Comparison of ENCODE assay signal across 23 cellular contexts in genomic region chr10:72912715-72913114, GRCh38. TPM values are rescaled to one million over a fixed set of nuclear protein-coding genes. Genes with fewer than 3 reads are reported as not detected.
DNase-seq lines count a peak whose midpoint lies in the region; ATAC-seq, FAIRE-seq and TF ChIP-seq lines count a peak whose summit lies in the region.
"Had no signal": no experiment of that assay in that cellular context is flagged by ENCODE, and none has a peak within 500 bp of the region (broad histone marks: within the 10 kb centered on the region; RNA-seq: fewer than 3 reads in every experiment).

No MANE protein-coding gene starts in this region.

- no peak for FAIRE-seq in HepG2 (lab: Jason Lieb, UNC)
- FAIRE-seq in GM19239 (lab: Jason Lieb, UNC) = no peak
- FAIRE-seq: A549, GM12892, GM18507 had no signal

- peaks cover under 1 to 2% of the 10 kb centered on the region in 2 donors for H3K27me3 Mint-ChIP-seq in natural killer cell treated with Interleukin-12 subunit alpha and Interleukin-12 subunit beta and Interleukin-15 and Interleukin-18, amount 100 ng/mL, for 72 hours

- TF ChIP-seq EP300 in HepG2 (IDR thresholded peaks at IDR 0.05; ENCODE audit: low read depth in 2 of 2, low read length in 2 of 2) (no peak), HepG2 (CRISPR knock-in tag; IDR thresholded peaks at IDR 0.05; ENCODE audit: borderline replicate concordance) (no peak)

- no peak overlapping the region for H3K27ac Mint-ChIP-seq in natural killer cell treated with Interleukin-12 subunit alpha and Interleukin-12 subunit beta and Interleukin-15 and Interleukin-18, amount 100 ng/mL, for 72 hours
- H3K27ac Mint-ChIP-seq: CD4-positive, alpha-beta memory T cell had no signal

- TF ChIP-seq RAD21 in HepG2 (CRISPR knock-in tag; IDR thresholded peaks at IDR 0.05) = no peak

- no peaks in the 10 kb centered on the region for H3K27me3 ChIP-seq in HepG2 (ENCODE audit: control insufficient read depth in 1 of 2, insufficient read depth in 2 of 2, low read length in 2 of 2)
- H3K27me3 ChIP-seq in right lobe of liver = no peaks in the 10 kb centered on the region
- no peaks in the 10 kb centered on the region for H3K27me3 ChIP-seq in PC-3 (ENCODE audit: low read length)
- H3K27me3 ChIP-seq in smooth muscle cell (ENCODE audit: low read depth) = no peaks in the 10 kb centered on the region

- H3K4me3 Mint-ChIP-seq in natural killer cell treated with Interleukin-12 subunit alpha and Interleukin-12 subunit beta and Interleukin-15 and Interleukin-18, amount 100 ng/mL, for 72 hours = no peak overlapping the region
- H3K4me3 Mint-ChIP-seq: CD14-positive monocyte; CD4-positive, alpha-beta memory T cell had no signal

- H3K36me3 ChIP-seq in HepG2 (replicated peaks in 1 of 2; ENCODE audit: control insufficient read depth in 1 of 2, insufficient read depth in 2 of 2, low read length in 2 of 2) (no peaks in the 10 kb centered on the region), right lobe of liver (no peaks in the 10 kb centered on the region), PC-3 (ENCODE audit: low read depth, low read length) (no peaks in the 10 kb centered on the region), smooth muscle cell (ENCODE audit: low read depth) (no peaks in the 10 kb centered on the region)

- no peaks in the 10 kb centered on the region for H3K9me2 ChIP-seq in PC-3 (replicated peaks; ENCODE audit: low read length)

- H3K36me3 Mint-ChIP-seq in natural killer cell treated with Interleukin-12 subunit alpha and Interleukin-12 subunit beta and Interleukin-15 and Interleukin-18, amount 100 ng/mL, for 72 hours = no peaks in the 10 kb centered on the region
- H3K36me3 Mint-ChIP-seq: CD14-positive monocyte; CD4-positive, alpha-beta memory T cell had no signal

- H3K9me3 Mint-ChIP-seq in natural killer cell treated with Interleukin-12 subunit alpha and Interleukin-12 subunit beta and Interleukin-15 and Interleukin-18, amount 100 ng/mL, for 72 hours = no peaks in the 10 kb centered on the region
- H3K9me3 Mint-ChIP-seq: CD4-positive, alpha-beta memory T cell had no signal

- H3K4me3 ChIP-seq in HepG2 (replicated peaks in 1 of 3; ENCODE audit: insufficient read depth in 1 of 3, low read depth in 2 of 3, low read length in 3 of 3) = peak overlapping the region in 1 of 3 experiments; percentile 36; a peak in 1 of 6 replicates
- no peak overlapping the region for H3K4me3 ChIP-seq in right lobe of liver
- H3K4me3 ChIP-seq in PC-3 (ENCODE audit: low read length) = no peak overlapping the region
- H3K4me3 ChIP-seq in smooth muscle cell = no peak overlapping the region
- H3K4me3 ChIP-seq: A549 had no signal

- DNase-seq in HepG2 (ENCODE audit: low spot score) (no peak), right lobe of liver (no peak), PC-3 (no peak), left kidney (ENCODE audit: low read depth, low spot score) (peak; percentile 66), smooth muscle cell (lab: John Stamatoyannopoulos, UW; ENCODE audit: unreplicated experiment) (no peak), GM19239 (ENCODE audit: insufficient read length, low spot score) (no peak)
- DNase-seq in natural killer cell treated with Interleukin-12 subunit alpha and Interleukin-12 subunit beta and Interleukin-15 and Interleukin-18, amount 100 ng/mL, for 72 hours (ENCODE audit: low spot score) = no peak
- DNase-seq: AML-193; CD4-positive, alpha-beta memory T cell; DMS153; DMS79; GDM1; GOT3; H7 had no signal

- H3K9me3 ChIP-seq in HepG2 (ENCODE audit: low read length) (no peaks in the 10 kb centered on the region), right lobe of liver (no peaks in the 10 kb centered on the region), PC-3 (ENCODE audit: low read length) (no peaks in the 10 kb centered on the region), smooth muscle cell (replicated peaks; ENCODE audit: low read depth) (no peaks in the 10 kb centered on the region)
- H3K9me3 ChIP-seq: A549 had no signal

- in situ Hi-C loops in HepG2 (cut with HindIII; ENCODE audit: extremely low pct_ligation_motif_present, low pct_unique_long_range_greater_than_20kb) = no loop called here

- 26% methylated on average over 4 of the region's 4 CpGs for WGBS in HepG2 (ENCODE audit: low lambda C conversion rate)
- 78% methylated on average over 4 of the region's 4 CpGs for WGBS in right lobe of liver (ENCODE audit: insufficient coverage, low coverage, low lambda C conversion rate, missing lambda C conversion rate)
- 82% methylated on average over 4 of the region's 4 CpGs for WGBS in smooth muscle cell (ENCODE audit: low lambda C conversion rate)

- TF ChIP-seq CTCF in HepG2 (CRISPR knock-in tag; IDR thresholded peaks at IDR 0.05) (no peak), right lobe of liver (IDR thresholded peaks at IDR 0.05) (no peak), PC-3 (conservative IDR thresholded peaks at IDR 0.05; ENCODE audit: low read depth, low read length) (no peak), smooth muscle cell (IDR thresholded peaks at IDR 0.05; ENCODE audit: borderline replicate concordance, insufficient read depth, poor library complexity, severe bottlenecking) (no peak)

- no peak overlapping the region for H3K27ac ChIP-seq in HepG2 (ENCODE audit: extremely low read length, insufficient read depth, low read length)
- no peak overlapping the region for H3K27ac ChIP-seq in right lobe of liver
- H3K27ac ChIP-seq in PC-3 (ENCODE audit: low read length) = no peak overlapping the region
- no peak overlapping the region for H3K27ac ChIP-seq in smooth muscle cell (ENCODE audit: low read depth)
- H3K27ac ChIP-seq: 22Rv1, A549 had no signal

- H4K20me1 ChIP-seq in HepG2 (ENCODE audit: insufficient read depth, low read length) (no peaks in the 10 kb centered on the region), PC-3 (ENCODE audit: low read length) (no peaks in the 10 kb centered on the region), smooth muscle cell (ENCODE audit: low read depth) (no peaks in the 10 kb centered on the region)

- BruUV-seq in HepG2 (replicated peaks; lab: Mats Ljungman, UMichigan) (no TSS peak), PC-3 (replicated peaks; lab: Mats Ljungman, UMichigan) (no TSS peak)

- ATAC-seq in HepG2 = no peak
- no peak for ATAC-seq in right lobe of liver
- peak; percentile 58 for ATAC-seq in PC-3
- ATAC-seq in natural killer cell treated with Interleukin-12 subunit alpha and Interleukin-12 subunit beta and Interleukin-15 and Interleukin-18, amount 100 ng/mL, for 72 hours = no peak
- ATAC-seq: HCT116 had no signal

- CTCF ChIA-PET in HepG2 (lab: Yijun Ruan, JAX; ENCODE audit: low intra/inter-chr PET ratio, low total read pairs) (no interaction called here), PC-3 (lab: Charles Lee) (interaction anchor here (0.6 kb wide), 1 partner anchor 498 kb away, joined by 7 read pairs; no protein-coding TSS in a partner anchor)

- H3K4me2 ChIP-seq in HepG2 (ENCODE audit: low read depth, low read length) (peak overlapping the region; percentile 62), PC-3 (ENCODE audit: low read length) (no peak overlapping the region), smooth muscle cell (no peak overlapping the region)
- H3K4me2 ChIP-seq: A549 had no signal

- H3K9ac ChIP-seq in HepG2 (ENCODE audit: insufficient read depth, low read depth, low read length) (no peak overlapping the region), PC-3 (ENCODE audit: low read length) (no peak overlapping the region), smooth muscle cell (ENCODE audit: low read depth) (no peak overlapping the region)

- POLR2A ChIA-PET in HepG2 (lab: Yijun Ruan, JAX) = interaction anchor here (0.6 to 1.9 kb wide), 2 partner anchors 9 to 42 kb away, joined by 3 to 5 read pairs; partner anchors contain the start of gene PLA2G12B
- POLR2A ChIA-PET in PC-3 (lab: Charles Lee; ENCODE audit: unreplicated experiment) = interaction anchor here (0.6 kb wide), 1 partner anchor 131 kb away, joined by 3 read pairs; no protein-coding TSS in a partner anchor

- H3K4me1 ChIP-seq in HepG2 (ENCODE audit: insufficient read depth, low read length) (peaks cover 15% of the 10 kb centered on the region), right lobe of liver (no peaks in the 10 kb centered on the region), PC-3 (ENCODE audit: insufficient read depth, low read length) (no peaks in the 10 kb centered on the region), smooth muscle cell (ENCODE audit: low read depth) (no peaks in the 10 kb centered on the region)
- H3K4me1 ChIP-seq: A549 had no signal

- H2AFZ ChIP-seq in HepG2 (ENCODE audit: low read length) (no peak overlapping the region), PC-3 (ENCODE audit: low read length) (0 out of 2 replicates have a peak overlapping the region, but pooled peaks have one; percentile 0), smooth muscle cell (ENCODE audit: low read depth) (no peak overlapping the region)

- TF ChIP-seq POLR2A in HepG2 (IDR thresholded peaks at IDR 0.05; ENCODE audit: insufficient read depth in 1 of 2, low read depth in 2 of 2, low read length in 2 of 2) (no peak), right lobe of liver (IDR thresholded peaks at IDR 0.05) (no peak)

- H3K79me2 ChIP-seq in HepG2 (ENCODE audit: insufficient read depth, low read length) (no peaks in the 10 kb centered on the region), PC-3 (ENCODE audit: low read length) (no peaks in the 10 kb centered on the region), smooth muscle cell (ENCODE audit: low read depth) (no peaks in the 10 kb centered on the region)

- H3F3A ChIP-seq in PC-3 (ENCODE audit: low read length, unreplicated experiment) = no peaks in the 10 kb centered on the region
- H3F3A ChIP-seq in smooth muscle cell (ENCODE audit: low read depth) = no peaks in the 10 kb centered on the region

- no peaks in the 10 kb centered on the region for H3K4me1 Mint-ChIP-seq in natural killer cell treated with Interleukin-12 subunit alpha and Interleukin-12 subunit beta and Interleukin-15 and Interleukin-18, amount 100 ng/mL, for 72 hours (ENCODE audit: low read depth in 2 of 2)
- H3K4me1 Mint-ChIP-seq: CD14-positive monocyte; CD4-positive, alpha-beta memory T cell had no signal

- intact Hi-C loops in HepG2 (cut with micrococcal nuclease; ENCODE audit: unreplicated experiment) (no loop called here), right lobe of liver (cut with DNase I) (no loop called here), PC-3 (cut with micrococcal nuclease) (no loop called here)

RNA-seq across cellular contexts. Expression of gene OIT3, which starts 19.2 kb away (rescaled TPM):
- total RNA-seq in HepG2 (2016; rRNA removed; fragmentation: Illumina TruSeq; extraction: Trizol) = not detected in 2 replicates
- not detected in 2 replicates for total RNA-seq in HepG2 (2016; cell fraction: cytosol; rRNA removed; fragmentation: Illumina TruSeq; extraction: Trizol; ENCODE audit: low read depth)
- total RNA-seq in HepG2 (2016; cell fraction: insoluble cytoplasmic fraction; rRNA removed; fragmentation: Illumina TruSeq; extraction: Trizol) = not detected in 2 replicates
- total RNA-seq in HepG2 (2016; cell fraction: membrane; rRNA removed; fragmentation: Illumina TruSeq; extraction: Trizol) = not detected in 2 replicates
- total RNA-seq in HepG2 (2016; cell fraction: nucleus; rRNA removed; fragmentation: Illumina TruSeq; extraction: Trizol) = not detected in 2 replicates
- polyA plus RNA-seq in HepG2 (2011; rRNA removed) = not detected in 2 replicates
- polyA plus RNA-seq in HepG2 (2011; cell fraction: cytosol; rRNA removed) = not detected in 2 replicates
- polyA plus RNA-seq in HepG2 (2011; cell fraction: nucleus; rRNA removed) = not detected in 2 replicates
- 0.52 and 0.79 TPM in 2 replicates for polyA plus RNA-seq in HepG2 (2012)
- not detected in 2 replicates for polyA plus RNA-seq in HepG2 (2016; cell fraction: cytosol; fragmentation: Illumina TruSeq; extraction: Trizol; ENCODE audit: low read depth)
- polyA plus RNA-seq in HepG2 (2016; cell fraction: insoluble cytoplasmic fraction; fragmentation: Illumina TruSeq; extraction: Trizol; ENCODE audit: low read depth) = not detected in 2 replicates
- polyA plus RNA-seq in HepG2 (2016; cell fraction: membrane; fragmentation: Illumina TruSeq; extraction: Trizol; ENCODE audit: low read depth) = not detected in 2 replicates
- not detected in 2 replicates for polyA plus RNA-seq in HepG2 (2016; cell fraction: nucleus; fragmentation: Illumina TruSeq; extraction: Trizol; ENCODE audit: insufficient read depth, low read depth)
- 0.26 and 0.40 TPM in 2 replicates for polyA minus RNA-seq in HepG2 (2011; rRNA and poly(A)+ RNA removed; ENCODE audit: low replicate concordance)
- polyA minus RNA-seq in HepG2 (2011; cell fraction: cytosol; rRNA and poly(A)+ RNA removed) = not detected in 2 replicates
- polyA minus RNA-seq in HepG2 (2011; cell fraction: nucleus; rRNA and poly(A)+ RNA removed) = not detected in 2 replicates
- 10 to 100 TPM; 24.4 to 78.2 (median 48.7) TPM for total RNA-seq in right lobe of liver
- not detected in 2 replicates for total RNA-seq in PC-3 (2014; rRNA removed)
- total RNA-seq in smooth muscle cell = not detected in 2 replicates
- 0.08 TPM in 1 of 2 replicates, not detected in the other for polyA plus RNA-seq in smooth muscle cell
- total RNA-seq in natural killer cell treated with Interleukin-12 subunit alpha and Interleukin-12 subunit beta and Interleukin-15 and Interleukin-18, amount 100 ng/mL, for 72 hours = not detected
- total RNA-seq: Daoy, HT-29 had no signal
- polyA plus RNA-seq: BJ; CD14-positive monocyte; CD4-positive, alpha-beta memory T cell had no signal

RNA-seq across cellular contexts. Expression of gene PLA2G12B, which starts 41.9 kb away (rescaled TPM):
- 30.1 and 38.0 TPM in 2 replicates for total RNA-seq in HepG2 (2016; rRNA removed; fragmentation: Illumina TruSeq; extraction: Trizol)
- total RNA-seq in HepG2 (2016; cell fraction: cytosol; rRNA removed; fragmentation: Illumina TruSeq; extraction: Trizol; ENCODE audit: low read depth) = 8.5 and 9.1 TPM in 2 replicates
- total RNA-seq in HepG2 (2016; cell fraction: insoluble cytoplasmic fraction; rRNA removed; fragmentation: Illumina TruSeq; extraction: Trizol) = 31.2 and 38.4 TPM in 2 replicates
- total RNA-seq in HepG2 (2016; cell fraction: membrane; rRNA removed; fragmentation: Illumina TruSeq; extraction: Trizol) = 13.4 and 16.1 TPM in 2 replicates
- total RNA-seq in HepG2 (2016; cell fraction: nucleus; rRNA removed; fragmentation: Illumina TruSeq; extraction: Trizol) = 30.4 and 30.8 TPM in 2 replicates
- polyA plus RNA-seq in HepG2 (2011; rRNA removed) = 7.5 and 7.7 TPM in 2 replicates
- polyA plus RNA-seq in HepG2 (2011; cell fraction: cytosol; rRNA removed) = 8.2 and 10.1 TPM in 2 replicates
- polyA plus RNA-seq in HepG2 (2011; cell fraction: nucleus; rRNA removed) = 1.8 and 2.8 TPM in 2 replicates
- 6.9 and 12.8 TPM in 2 replicates for polyA plus RNA-seq in HepG2 (2012)
- 3.6 and 5.0 TPM in 2 replicates for polyA plus RNA-seq in HepG2 (2016; cell fraction: cytosol; fragmentation: Illumina TruSeq; extraction: Trizol; ENCODE audit: low read depth)
- 16.4 and 18.9 TPM in 2 replicates for polyA plus RNA-seq in HepG2 (2016; cell fraction: insoluble cytoplasmic fraction; fragmentation: Illumina TruSeq; extraction: Trizol; ENCODE audit: low read depth)
- polyA plus RNA-seq in HepG2 (2016; cell fraction: membrane; fragmentation: Illumina TruSeq; extraction: Trizol; ENCODE audit: low read depth) = 6.2 and 9.2 TPM in 2 replicates
- 26.9 and 29.2 TPM in 2 replicates for polyA plus RNA-seq in HepG2 (2016; cell fraction: nucleus; fragmentation: Illumina TruSeq; extraction: Trizol; ENCODE audit: insufficient read depth, low read depth)
- 6.8 TPM in 1 of 2 replicates, not detected in the other for polyA minus RNA-seq in HepG2 (2011; rRNA and poly(A)+ RNA removed; ENCODE audit: low replicate concordance)
- polyA minus RNA-seq in HepG2 (2011; cell fraction: cytosol; rRNA and poly(A)+ RNA removed) = 5.2 and 5.9 TPM in 2 replicates
- 2.2 and 3.6 TPM in 2 replicates for polyA minus RNA-seq in HepG2 (2011; cell fraction: nucleus; rRNA and poly(A)+ RNA removed)
- 10 to 100 TPM; 28.7 to 59.8 (median 45.5) TPM for total RNA-seq in right lobe of liver
- not detected in 2 replicates for total RNA-seq in PC-3 (2014; rRNA removed)
- not detected in 2 replicates for total RNA-seq in smooth muscle cell
- not detected in 2 replicates for polyA plus RNA-seq in smooth muscle cell
- not detected for total RNA-seq in natural killer cell treated with Interleukin-12 subunit alpha and Interleukin-12 subunit beta and Interleukin-15 and Interleukin-18, amount 100 ng/mL, for 72 hours
- total RNA-seq: CD4-positive, alpha-beta memory T cell; Daoy; HT-29 had no signal
- polyA plus RNA-seq: A549; BJ; CD14-positive monocyte; CD4-positive, alpha-beta memory T cell had no signal

Comparison
In these comparisons a context has a peak if more than half of its experiments do, and no peak if none do; other contexts are left out.
1. RNA of gene OIT3, which starts 19.2 kb away (total RNA-seq): 24.4 to 78.2 TPM in right lobe of liver; not detected in PC-3, not detected in HepG2, not detected in smooth muscle cell and not detected in natural killer cell treated with Interleukin-12 subunit alpha and Interleukin-12 subunit beta and Interleukin-15 and Interleukin-18, amount 100 ng/mL, for 72 hours; every median in the first group is over 10 times any median in the second.